8 cellular contexts compared by ENCODE assay signal in genomic region chr1:9410737-9411297, GRCh38.
DNase-seq lines count a peak whose midpoint lies in the region; ATAC-seq lines count a peak whose summit lies in the region.

No MANE protein-coding gene starts in this region.

- peak overlapping the region; percentile 89 for H3K27ac Mint-ChIP-seq in activated T-cell treated with anti-CD3 and anti-CD28 coated beads, Interleukin-2, amount 50 U/mL, for 24 hours
- H3K27ac Mint-ChIP-seq in dendritic cell treated with granulocyte-macrophage colony-stimulating factor and Interleukin-4, amounts not matched to agents 40 ng/mL and 50 ng/mL, for 4 days, result peak overlapping the region; percentile 1
- peak overlapping the region; percentile 94 for H3K27ac Mint-ChIP-seq in stimulated activated effector memory CD8-positive, alpha-beta T cell treated with anti-CD3 and anti-CD28 coated beads, Interleukin-12 subunit alpha, Interleukin-12 subunit beta, amount 100 ng/mL, for 72 hours

- H3K9me3 Mint-ChIP-seq in activated T-cell treated with anti-CD3 and anti-CD28 coated beads, Interleukin-2, amount 50 U/mL, for 24 hours, result no peaks in the 10 kb centered on the region
- no peaks in the 10 kb centered on the region for H3K9me3 Mint-ChIP-seq in dendritic cell treated with granulocyte-macrophage colony-stimulating factor and Interleukin-4, amounts not matched to agents 40 ng/mL and 50 ng/mL, for 4 days
- no peaks in the 10 kb centered on the region for H3K9me3 Mint-ChIP-seq in stimulated activated effector memory CD8-positive, alpha-beta T cell treated with anti-CD3 and anti-CD28 coated beads, Interleukin-12 subunit alpha, Interleukin-12 subunit beta, amount 100 ng/mL, for 72 hours

- peaks cover 34% of the 10 kb centered on the region for H3K4me1 Mint-ChIP-seq in activated T-cell treated with anti-CD3 and anti-CD28 coated beads, Interleukin-2, amount 50 U/mL, for 24 hours (ENCODE audit: low read depth)
- no peaks in the 10 kb centered on the region for H3K4me1 Mint-ChIP-seq in dendritic cell treated with granulocyte-macrophage colony-stimulating factor and Interleukin-4, amounts not matched to agents 40 ng/mL and 50 ng/mL, for 4 days (ENCODE audit: low read depth)
- peaks cover 29% of the 10 kb centered on the region for H3K4me1 Mint-ChIP-seq in stimulated activated effector memory CD8-positive, alpha-beta T cell treated with anti-CD3 and anti-CD28 coated beads, Interleukin-12 subunit alpha, Interleukin-12 subunit beta, amount 100 ng/mL, for 72 hours

- H3K27me3 Mint-ChIP-seq in activated T-cell treated with anti-CD3 and anti-CD28 coated beads, Interleukin-2, amount 50 U/mL, for 24 hours, result no peaks in the 10 kb centered on the region
- H3K27me3 Mint-ChIP-seq in dendritic cell treated with granulocyte-macrophage colony-stimulating factor and Interleukin-4, amounts not matched to agents 40 ng/mL and 50 ng/mL, for 4 days, result no peaks in the 10 kb centered on the region

- intact Hi-C loops in dendritic cell treated with granulocyte-macrophage colony-stimulating factor and Interleukin-4, amounts not matched to agents 40 ng/mL and 50 ng/mL, for 4 days (cut with micrococcal nuclease), result no loop called here

- H3K4me3 Mint-ChIP-seq in activated T-cell treated with anti-CD3 and anti-CD28 coated beads, Interleukin-2, amount 50 U/mL, for 24 hours, result peak overlapping the region; percentile 6
- no peak overlapping the region for H3K4me3 Mint-ChIP-seq in dendritic cell treated with granulocyte-macrophage colony-stimulating factor and Interleukin-4, amounts not matched to agents 40 ng/mL and 50 ng/mL, for 4 days
- peak overlapping the region; percentile 19 for H3K4me3 Mint-ChIP-seq in stimulated activated effector memory CD8-positive, alpha-beta T cell treated with anti-CD3 and anti-CD28 coated beads, Interleukin-12 subunit alpha, Interleukin-12 subunit beta, amount 100 ng/mL, for 72 hours

- peak; percentile 31 for ATAC-seq in stimulated activated effector memory CD8-positive, alpha-beta T cell treated with anti-CD3 and anti-CD28 coated beads, Interleukin-12 subunit alpha, Interleukin-12 subunit beta, amount 100 ng/mL, for 72 hours

- no peaks in the 10 kb centered on the region for H3K36me3 Mint-ChIP-seq in activated T-cell treated with anti-CD3 and anti-CD28 coated beads, Interleukin-2, amount 50 U/mL, for 24 hours (ENCODE audit: low read depth)
- no peaks in the 10 kb centered on the region for H3K36me3 Mint-ChIP-seq in dendritic cell treated with granulocyte-macrophage colony-stimulating factor and Interleukin-4, amounts not matched to agents 40 ng/mL and 50 ng/mL, for 4 days (ENCODE audit: low read depth)
- peaks cover 22% of the 10 kb centered on the region for H3K36me3 Mint-ChIP-seq in stimulated activated effector memory CD8-positive, alpha-beta T cell treated with anti-CD3 and anti-CD28 coated beads, Interleukin-12 subunit alpha, Interleukin-12 subunit beta, amount 100 ng/mL, for 72 hours

- no peak for DNase-seq in activated T-cell treated with anti-CD3 and anti-CD28 coated beads, Interleukin-2, amount 50 U/mL, for 24 hours
- no peak for DNase-seq in activated T-cell treated with anti-CD3 and anti-CD28 coated beads, Interleukin-2, amount 50 U/mL, for 1 hour
- DNase-seq in NOMO-1 treated with dmso at 0.1 percent for 144 hours (lab: John Stamatoyannopoulos, UW; ENCODE audit: unreplicated experiment) (peak; percentile 33), NCI-H1048 (lab: John Stamatoyannopoulos, UW) (no peak), NCI-H2196 treated with DMSO at 0.1 percent for 48 hours (lab: John Stamatoyannopoulos, UW; ENCODE audit: unreplicated experiment) (no peak), NCI-H69 (lab: John Stamatoyannopoulos, UW) (no peak)
- peak in 1 of 2 donors; percentile 62 for DNase-seq in stimulated activated effector memory CD8-positive, alpha-beta T cell treated with anti-CD3 and anti-CD28 coated beads, Interleukin-12 subunit alpha, Interleukin-12 subunit beta, amount 100 ng/mL, for 72 hours (ENCODE audit: low spot score in 2 of 2)

Comparison
In these comparisons a context has a peak if more than half of its experiments do, and no peak if none do; other contexts are left out.
1. H3K27ac Mint-ChIP-seq: peak in every context shown above with its lines; median percentile 94 in stimulated activated effector memory CD8-positive, alpha-beta T cell treated with anti-CD3 and anti-CD28 coated beads, Interleukin-12 subunit alpha, Interleukin-12 subunit beta, amount 100 ng/mL, for 72 hours; 89 in activated T-cell treated with anti-CD3 and anti-CD28 coated beads, Interleukin-2, amount 50 U/mL, for 24 hours; 1 in dendritic cell treated with granulocyte-macrophage colony-stimulating factor and Interleukin-4, amounts not matched to agents 40 ng/mL and 50 ng/mL, for 4 days.